Comparison of ENCODE assay signal across 9 cellular contexts in genomic region chr15:55498109-55498938, GRCh38. TPM values are rescaled to one million over a fixed set of nuclear protein-coding genes. Genes with fewer than 3 reads are reported as not detected.
DNase-seq lines count a peak whose midpoint lies in the region; ATAC-seq and TF ChIP-seq lines count a peak whose summit lies in the region.
"Not testable (repeated sequence)": the region's sequence is repeated elsewhere in the genome, so short reads cannot be mapped to it uniquely, and the experiment has no call there.
"Had no signal": no experiment of that assay in that cellular context is flagged by ENCODE, and none has a peak within 500 bp of the region (broad histone marks: within the 10 kb centered on the region; RNA-seq: fewer than 3 reads in every experiment).

No MANE protein-coding gene starts in this region.

- POLR2A ChIA-PET in activated CD8-positive, alpha-beta T cell treated with anti-CD3 and anti-CD28 coated beads for 36 hours (lab: Charles Lee), result not testable (repeated sequence)

- H3K36me3 Mint-ChIP-seq in CD4-positive, CD25-positive, alpha-beta regulatory T cell; activated CD8-positive, alpha-beta T cell treated with anti-CD3 and anti-CD28 coated beads for 36 hours (ENCODE audit: low read depth): not testable (repeated sequence)

- WGBS in lung, 2 donors, result 8 to 12% methylated on average over 55 of the region's 55 CpGs

- not testable (repeated sequence) for H3K27me3 ChIP-seq in CD4-positive, CD25-positive, alpha-beta regulatory T cell (ENCODE audit: control insufficient read depth, insufficient read depth, low read length); lung (ENCODE audit: control insufficient read depth, insufficient read depth)

- H3K27ac Mint-ChIP-seq in CD4-positive, CD25-positive, alpha-beta regulatory T cell, result peak overlapping the region; percentile 78 to 92 (median 82)
- peak overlapping the region; percentile 61 for H3K27ac Mint-ChIP-seq in activated CD8-positive, alpha-beta T cell treated with anti-CD3 and anti-CD28 coated beads for 36 hours

- CTCF ChIA-PET in activated CD8-positive, alpha-beta T cell treated with anti-CD3 and anti-CD28 coated beads for 36 hours (lab: Charles Lee), result interaction anchor here (0.6 to 1.2 kb wide), 2 partner anchors 58 to 363 kb away, joined by 3 read pairs; no protein-coding TSS in a partner anchor

- peak overlapping the region; percentile 83 for H3K4me3 ChIP-seq in CD4-positive, CD25-positive, alpha-beta regulatory T cell (ENCODE audit: low read depth, low read length)
- peak overlapping the region; percentile 80 for H3K4me3 ChIP-seq in lung

- peaks cover 12 to 27% (median 21%) of the 10 kb centered on the region in 4 donors for H3K4me1 Mint-ChIP-seq in CD4-positive, CD25-positive, alpha-beta regulatory T cell
- not testable (repeated sequence) for H3K4me1 Mint-ChIP-seq in activated CD8-positive, alpha-beta T cell treated with anti-CD3 and anti-CD28 coated beads for 36 hours (ENCODE audit: low read depth)

- not testable (repeated sequence) for H3K27me3 Mint-ChIP-seq in CD4-positive, CD25-positive, alpha-beta regulatory T cell; activated CD8-positive, alpha-beta T cell treated with anti-CD3 and anti-CD28 coated beads for 36 hours

- H3K4me3 Mint-ChIP-seq in CD4-positive, CD25-positive, alpha-beta regulatory T cell, result peak overlapping the region; percentile 82 to 96 (median 90)
- peak overlapping the region; percentile 77 for H3K4me3 Mint-ChIP-seq in activated CD8-positive, alpha-beta T cell treated with anti-CD3 and anti-CD28 coated beads for 36 hours

- TF ChIP-seq CTCF in activated CD8-positive, alpha-beta T cell treated with anti-CD3 and anti-CD28 coated beads for 36 hours (IDR thresholded peaks at IDR 0.05); lung (IDR thresholded peaks at IDR 0.05; ENCODE audit: control extremely low read depth, extremely low read depth): not testable (repeated sequence)

- peaks cover 12% of the 10 kb centered on the region for H3K4me1 ChIP-seq in CD4-positive, CD25-positive, alpha-beta regulatory T cell (ENCODE audit: control insufficient read depth, insufficient read depth, low read length, poor library complexity, severe bottlenecking)
- H3K4me1 ChIP-seq in lung (ENCODE audit: control insufficient read depth in 2 of 2, insufficient read depth in 2 of 2, low read length in 2 of 2), result not testable (repeated sequence)

- peak overlapping the region; percentile 42 for H3K27ac ChIP-seq in CD4-positive, CD25-positive, alpha-beta regulatory T cell (ENCODE audit: insufficient read depth, low read length, poor library complexity, severe bottlenecking)
- peak overlapping the region; percentile 29 to 41 for H3K27ac ChIP-seq in lung (ENCODE audit: low read depth in 1 of 2, low read length in 1 of 2)

- not testable (repeated sequence) for H3K9me3 ChIP-seq in CD4-positive, CD25-positive, alpha-beta regulatory T cell (ENCODE audit: control insufficient read depth in 2 of 2, low read length in 2 of 2); lung (ENCODE audit: control insufficient read depth in 2 of 2, insufficient read depth in 1 of 2, low read length in 1 of 2)

- H3K36me3 ChIP-seq in CD4-positive, CD25-positive, alpha-beta regulatory T cell (ENCODE audit: control insufficient read depth, insufficient read depth, low read length); lung (ENCODE audit: control insufficient read depth in 2 of 2, insufficient read depth in 2 of 2, low read length in 2 of 2): not testable (repeated sequence)

- intact Hi-C loops in activated CD8-positive, alpha-beta T cell treated with anti-CD3 and anti-CD28 coated beads for 36 hours (cut with micrococcal nuclease), result not testable (repeated sequence)

- ATAC-seq in CD4-positive, CD25-positive, alpha-beta regulatory T cell (ENCODE audit: low read depth in 2 of 2), result peak; percentile 79 to 82
- ATAC-seq in GM19438 (IDR thresholded peaks at IDR 0.05; ENCODE audit: low read depth, unreplicated experiment) (peak; percentile 99), HG03521 (IDR thresholded peaks at IDR 0.05; ENCODE audit: unreplicated experiment) (peak; percentile 98), lung (ENCODE audit: insufficient read depth, low FRiP score) (peak; percentile 99)
- peak; percentile 92 for ATAC-seq in activated CD8-positive, alpha-beta T cell treated with anti-CD3 and anti-CD28 coated beads for 36 hours

- H3K9me3 Mint-ChIP-seq in CD4-positive, CD25-positive, alpha-beta regulatory T cell; activated CD8-positive, alpha-beta T cell treated with anti-CD3 and anti-CD28 coated beads for 36 hours: not testable (repeated sequence)

- peak; percentile 44 to 87 (median 68) for DNase-seq in CD4-positive, CD25-positive, alpha-beta regulatory T cell
- DNase-seq in NCI-H82 (lab: John Stamatoyannopoulos, UW) (peak; percentile 95), lung (ENCODE audit: low spot score) (peak; percentile 87)
- peak; percentile 84 for DNase-seq in activated CD8-positive, alpha-beta T cell treated with anti-CD3 and anti-CD28 coated beads for 36 hours
- DNase-seq in effector CD4-positive, alpha-beta T cell, result peak; percentile 50
- DNase-seq in stimulated activated CD4-positive, alpha-beta T cell treated with anti-CD3 and anti-CD28 coated beads, Interleukin-4, amount 100 ng/mL, for 4 hours, result peak; percentile 70 to 72

RNA-seq across cellular contexts. Expression of gene DNAAF4, which starts 9.7 kb away (rescaled TPM):
- total RNA-seq in CD4-positive, CD25-positive, alpha-beta regulatory T cell, result 1.2 TPM
- 1 to 10 TPM in 3 of 4 donors, under 1 TPM in 1; 0.80 to 1.6 (median 1.1) TPM for polyA plus RNA-seq in CD4-positive, CD25-positive, alpha-beta regulatory T cell
- total RNA-seq in activated CD8-positive, alpha-beta T cell treated with anti-CD3 and anti-CD28 coated beads for 36 hours, result under 1 TPM in 1 of 2 experiments, not detected in 1; 0.69 TPM
- total RNA-seq in lung, result 1 to 10 TPM; 9.1 to 9.9 TPM
- 1 to 10 TPM; 5.8 to 9.8 TPM for polyA plus RNA-seq in lung
- total RNA-seq: T-helper 1 cell treated with Interleukin-12 subunit alpha and Interleukin-12 subunit beta and Interleukin-4 antibody, amounts not matched to agents 30 ng/mL and 1 ng/mL, for 36 hours had no signal

Comparison
In these comparisons a context has a peak if more than half of its experiments do, and no peak if none do; other contexts are left out.
1. Peak in every context shown above with its lines: DNase-seq, ATAC-seq, H3K4me3 ChIP-seq and H3K27ac ChIP-seq.